Comparison of ENCODE assay signal across 10 cellular contexts in the genomic region with DNA sequence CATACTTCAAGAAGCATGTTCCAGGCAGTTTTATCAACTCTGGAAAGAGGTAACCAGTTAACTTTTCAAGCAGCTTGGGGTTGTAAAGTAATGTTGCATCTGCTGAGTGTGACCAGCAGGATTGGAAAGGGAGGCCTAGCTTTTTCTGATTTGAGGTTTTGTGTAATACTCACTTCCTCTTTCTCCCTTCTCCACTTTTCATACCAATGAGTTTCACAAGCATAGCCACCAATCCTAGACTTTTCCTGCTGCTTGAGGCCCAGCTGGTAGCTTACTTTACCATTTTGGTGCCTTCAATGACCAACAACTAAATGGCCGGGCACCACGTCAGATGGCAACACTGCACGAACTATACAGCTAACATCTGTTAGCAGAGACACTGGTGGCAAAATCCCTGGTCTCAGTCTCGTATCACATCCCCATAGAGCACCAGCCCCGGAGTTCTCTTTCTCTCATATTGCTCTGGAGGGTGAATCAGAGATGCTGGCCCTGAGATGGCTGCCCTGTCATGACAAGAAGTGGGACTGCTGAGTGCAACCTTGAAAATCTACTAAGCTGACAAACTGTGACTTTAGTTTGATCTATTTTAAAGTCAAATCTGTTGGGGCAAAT. TPM values are rescaled to one million over a fixed set of nuclear protein-coding genes. Genes with fewer than 3 reads are reported as not detected.
A peak's percentile ranks its signal among the peaks of the same experiment; 100 is the strongest.
DNase-seq lines count a peak whose midpoint lies in the region; ATAC-seq and TF ChIP-seq lines count a peak whose summit lies in the region.
"Had no signal": no experiment of that assay in that cellular context is flagged by ENCODE, and none has a peak within 500 bp of the region (broad histone marks: within the 10 kb centered on the region; RNA-seq: fewer than 3 reads in every experiment).

No MANE protein-coding gene starts in this region.

- peak; percentile 5 for TF ChIP-seq CTCF in fibroblast of pulmonary artery (IDR thresholded peaks at IDR 0.05; ENCODE audit: low read length, missing control alignments)

- peak; percentile 51 for DNase-seq in fibroblast of pulmonary artery (ENCODE audit: low read depth)
- no peak for DNase-seq in HK-2 (ENCODE audit: unreplicated experiment)
- DNase-seq in midbrain (lab: John Stamatoyannopoulos, UW): no peak
- DNase-seq in stimulated activated CD8-positive, alpha-beta memory T cell treated with anti-CD3 and anti-CD28 coated beads, Interleukin-4, amount 100 ng/mL, for 48 hours: no peak
- no peak for DNase-seq in dermis blood vessel endothelial cell
- DNase-seq: effector memory CD8-positive, alpha-beta T cell; NCI-H2029 treated with DMSO at 0.1 percent for 48 hours had no signal

- ATAC-seq in GM18502 (IDR thresholded peaks at IDR 0.05; ENCODE audit: poor library complexity, unreplicated experiment) (peak; percentile 96), GM21717 (IDR thresholded peaks at IDR 0.05; ENCODE audit: unreplicated experiment) (peak; percentile 95), HG03469 (IDR thresholded peaks at IDR 0.05; ENCODE audit: unreplicated experiment) (peak; percentile 96)
- ATAC-seq: effector memory CD8-positive, alpha-beta T cell had no signal

- no peak overlapping the region for H3K4me3 ChIP-seq in fibroblast of pulmonary artery (replicated peaks; ENCODE audit: low read depth, low read length)

RNA-seq across cellular contexts. Expression of a gene that starts 14.8 kb away (rescaled TPM):
- not detected in 2 replicates for total RNA-seq in dermis blood vessel endothelial cell
